24 cellular contexts compared by ENCODE assay signal in genomic region chr1:83531910-83532309, GRCh38.
"Had no signal": no experiment of that assay in that cellular context is flagged by ENCODE, and none has a peak within 500 bp of the region (broad histone marks: within the 10 kb centered on the region; RNA-seq: fewer than 3 reads in every experiment).

No MANE protein-coding gene starts in this region.

- ATAC-seq: activated CD4-positive, alpha-beta T cell treated with anti-CD3 and anti-CD28 coated beads for 36 hours; activated T-cell treated with anti-CD3 and anti-CD28 coated beads, Interleukin-2, amount 50 U/mL, for 4 hours; lower lobe of right lung; stimulated activated memory B cell treated with anti-CD40 and anti-IgM and Interleukin-4, amounts not matched to agents 10 μg/mL and 1 μg/mL and 100 μg/mL, for 72 hours; T-helper 17 cell had no signal

- H3K27ac Mint-ChIP-seq: activated B cell treated with CpG ODN at 0.5 μM for 24 hours; activated CD4-positive, alpha-beta T cell treated with anti-CD3 and anti-CD28 coated beads for 36 hours; activated naive CD4-positive, alpha-beta T cell treated with anti-CD3 and anti-CD28 coated beads for 36 hours; activated T-helper 2 cell treated with anti-CD3 and anti-CD28 coated beads, Interferon-gamma antibody, Interleukin-2, Interleukin-4, amounts not matched to agents 10 μg/mL and 5 μg/mL and 100 μg/mL, durations not matched to agents 14 hours and 24 hours and 36 hours; stimulated activated memory B cell treated with anti-CD40 and anti-IgM and Interleukin-4, amounts not matched to agents 10 μg/mL and 1 μg/mL and 100 μg/mL, for 72 hours; T-helper 17 cell had no signal

- H3K4me1 Mint-ChIP-seq: activated B cell treated with CpG ODN at 0.5 μM for 24 hours; activated CD4-positive, alpha-beta T cell treated with anti-CD3 and anti-CD28 coated beads for 36 hours; stimulated activated memory B cell treated with anti-CD40 and anti-IgM and Interleukin-4, amounts not matched to agents 10 μg/mL and 1 μg/mL and 100 μg/mL, for 72 hours; T-helper 17 cell had no signal

- H3K27me3 Mint-ChIP-seq: activated B cell treated with CpG ODN at 0.5 μM for 24 hours; activated CD4-positive, alpha-beta T cell treated with anti-CD3 and anti-CD28 coated beads for 36 hours; stimulated activated memory B cell treated with anti-CD40 and anti-IgM and Interleukin-4, amounts not matched to agents 10 μg/mL and 1 μg/mL and 100 μg/mL, for 72 hours; T-helper 17 cell had no signal

- H3K27ac ChIP-seq: lower lobe of right lung, sigmoid colon, stomach, suprapubic skin, tibial nerve had no signal

- H3K36me3 Mint-ChIP-seq: stimulated activated memory B cell treated with anti-CD40 and anti-IgM and Interleukin-4, amounts not matched to agents 10 μg/mL and 1 μg/mL and 100 μg/mL, for 72 hours had no signal

- H3K4me1 ChIP-seq: lower lobe of right lung, stomach, suprapubic skin had no signal

- DNase-seq: activated B cell treated with CpG ODN at 0.5 μM for 24 hours; activated CD4-positive, alpha-beta T cell treated with anti-CD3 and anti-CD28 coated beads for 36 hours; activated CD4-positive, alpha-beta T cell treated with anti-CD3 and anti-CD28 coated beads, Interleukin-2, amount 50 U/mL, for 4 hours; activated CD8-positive, alpha-beta memory T cell treated with anti-CD3 and anti-CD28 coated beads for 24 hours; activated CD8-positive, alpha-beta memory T cell treated with anti-CD3 and anti-CD28 coated beads, Interleukin-2, amount 50 U/mL, for 4 hours; activated naive CD4-positive, alpha-beta T cell treated with anti-CD3 and anti-CD28 coated beads for 36 hours; activated T-cell treated with anti-CD3 and anti-CD28 coated beads, Interleukin-2, amount 50 U/mL, for 4 hours; erythroblast; hypothalamus; left colon; lower lobe of right lung; mesendoderm; occipital lobe; sigmoid colon; stimulated activated CD4-positive, alpha-beta T cell treated with anti-CD3 and anti-CD28 coated beads, Interleukin-15, amount 100 ng/mL, for 24 hours; stomach; T-helper 17 cell had no signal

- H3K36me3 ChIP-seq: lower lobe of right lung, sigmoid colon, stomach, suprapubic skin, tibial nerve had no signal

- H3K4me3 ChIP-seq: lower lobe of right lung, mucosa of descending colon, sigmoid colon, smooth muscle cell, stomach, suprapubic skin, tibial nerve had no signal

- FAIRE-seq: keratinocyte had no signal

- H3K9me3 ChIP-seq: lower lobe of right lung, mucosa of descending colon, sigmoid colon, stomach, suprapubic skin, tibial nerve had no signal

- H3K27me3 ChIP-seq: sigmoid colon, stomach, suprapubic skin, tibial nerve had no signal

- H3K4me3 Mint-ChIP-seq: activated B cell treated with CpG ODN at 0.5 μM for 24 hours; activated CD4-positive, alpha-beta T cell treated with anti-CD3 and anti-CD28 coated beads for 36 hours; activated naive CD4-positive, alpha-beta T cell treated with anti-CD3 and anti-CD28 coated beads for 36 hours; activated T-cell treated with anti-CD3 and anti-CD28 coated beads, Interleukin-2, amount 50 U/mL, for 4 hours; stimulated activated memory B cell treated with anti-CD40 and anti-IgM and Interleukin-4, amounts not matched to agents 10 μg/mL and 1 μg/mL and 100 μg/mL, for 72 hours; T-helper 17 cell had no signal
